In the genomic region with DNA sequence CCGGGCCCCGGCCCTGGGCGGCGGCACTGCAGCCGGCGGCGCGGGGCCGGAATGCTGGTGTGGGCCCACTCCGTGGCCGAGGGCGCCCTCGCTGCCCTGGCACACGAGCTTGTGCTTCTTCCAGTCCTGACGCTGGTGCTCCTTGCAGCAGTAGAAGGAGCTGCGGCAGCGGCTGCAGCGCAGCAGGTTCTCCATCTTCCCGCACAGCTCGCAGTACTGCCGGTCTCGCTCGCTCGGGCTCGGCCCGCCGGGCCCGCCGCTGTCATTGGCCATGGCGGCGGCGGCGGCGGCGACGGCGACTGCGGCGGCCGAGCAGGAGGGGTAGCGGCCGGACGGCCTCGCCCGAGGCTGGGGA, we compare ENCODE assay signal across 8 cellular contexts. TPM values are rescaled to one million over a fixed set of nuclear protein-coding genes. Genes with fewer than 3 reads are reported as not detected.
DNase-seq lines count a peak whose midpoint lies in the region; ATAC-seq, FAIRE-seq and TF ChIP-seq lines count a peak whose summit lies in the region.

No MANE protein-coding gene starts in this region.

- no peak overlapping the region for H3K56ac ChIP-seq in H1 (replicated peaks; ENCODE audit: insufficient read length, low read depth, low read length)

- H3K23ac ChIP-seq in H1 (ENCODE audit: insufficient read length): no peak overlapping the region

- ATAC-seq in GM19455 (IDR thresholded peaks at IDR 0.05; ENCODE audit: unreplicated experiment) (peak; percentile 48), HG03558 (IDR thresholded peaks at IDR 0.05; ENCODE audit: extremely low read depth, unreplicated experiment) (peak; percentile 10), mucosa of descending colon (peak; percentile 56)

- TF ChIP-seq RAD21 in H1 (IDR thresholded peaks at IDR 0.05 in 1 of 2, conservative IDR thresholded peaks at IDR 0.05 in 1 of 2; ENCODE audit: low read depth in 2 of 2, low read length in 2 of 2): no peak

- H3K27me3 ChIP-seq in WERI-Rb-1 (ENCODE audit: insufficient read depth, low read depth, severe bottlenecking): peaks cover 8% of the 10 kb centered on the region
- H3K27me3 ChIP-seq in H1 (replicated peaks in 1 of 4; ENCODE audit: control insufficient read depth in 3 of 4, extremely low read depth in 1 of 4, insufficient read depth in 3 of 4, low read length in 3 of 4): peaks cover 11 to 37% (median 28%) of the 10 kb centered on the region in 4 experiments
- peaks cover 9% of the 10 kb centered on the region for H3K27me3 ChIP-seq in thymus (ENCODE audit: control insufficient read depth, insufficient read depth)

- no peak overlapping the region for H2BK12ac ChIP-seq in H1 (ENCODE audit: low read depth, low read length)

- peak overlapping the region; percentile 42 for H4K8ac ChIP-seq in H1 (ENCODE audit: extremely low read depth, insufficient read depth, low read length)

- no peak overlapping the region for H2BK5ac ChIP-seq in H1 (ENCODE audit: low read depth, low read length)

- no peak overlapping the region for H3K18ac ChIP-seq in H1 (ENCODE audit: extremely low read depth, low read length)

- CTCF ChIA-PET in H1 (lab: Charles Lee; ENCODE audit: partially characterized antibody): interaction anchor here (1.5 to 3.2 kb wide), 5 partner anchors 60 to 182 kb away, joined by 3 to 7 read pairs (median 6); no protein-coding TSS in a partner anchor

- intact Hi-C loops in mucosa of descending colon (cut with DNase I, micrococcal nuclease): loop anchor here (5.0 to 10.0 kb wide), 3 partner anchors 64 to 106 kb away; partner anchors contain the start of gene TSNAX (in 2 of the 2)

- peaks cover 0 to 13% of the 10 kb centered on the region in 2 experiments; a peak in 2 of 4 replicates for H3K79me2 ChIP-seq in H1 (ENCODE audit: control insufficient read depth in 1 of 2, insufficient read depth in 2 of 2, low read length in 2 of 2)

- H2AK5ac ChIP-seq in H1 (ENCODE audit: low read depth, low read length): no peak overlapping the region

- no peak for TF ChIP-seq EP300 in H1 (IDR thresholded peaks at IDR 0.05; ENCODE audit: borderline replicate concordance in 1 of 2, low read depth in 2 of 2, low read length in 2 of 2)

- H3K23me2 ChIP-seq in H1 (ENCODE audit: low read depth, low read length): peaks cover 10% of the 10 kb centered on the region

- FAIRE-seq in H1 (lab: Jason Lieb, UNC): no peak

- H3K79me1 ChIP-seq in H1 (ENCODE audit: low read depth, low read length): no peaks in the 10 kb centered on the region

- TF ChIP-seq POLR2A in H1 (IDR thresholded peaks at IDR 0.05; ENCODE audit: control extremely low read depth in 1 of 2, low read depth in 2 of 2, low read length in 2 of 2): no peak

- H3K4me2 ChIP-seq in H1 (ENCODE audit: insufficient read depth in 1 of 2, low read depth in 2 of 2, low read length in 2 of 2): peak overlapping the region; percentile 83 to 100

- TF ChIP-seq CTCF in WERI-Rb-1 (IDR thresholded peaks at IDR 0.05; ENCODE audit: low read depth, low read length) (no peak), H1 (IDR thresholded peaks at IDR 0.05; ENCODE audit: control extremely low read depth in 1 of 3, insufficient read depth in 1 of 3, low read depth in 1 of 3, low read length in 3 of 3) (no peak), mucosa of descending colon (IDR thresholded peaks at IDR 0.05) (no peak)

- no peaks in the 10 kb centered on the region for H3K9me3 ChIP-seq in WERI-Rb-1 (ENCODE audit: severe bottlenecking)
- H3K9me3 ChIP-seq in H1 (ENCODE audit: insufficient read depth in 2 of 2, low read depth in 1 of 2, low read length in 1 of 2): no peaks in the 10 kb centered on the region
- H3K9me3 ChIP-seq in mucosa of descending colon: no peaks in the 10 kb centered on the region
- H3K9me3 ChIP-seq in thymus (ENCODE audit: control insufficient read depth): no peaks in the 10 kb centered on the region

- H3K4me3 ChIP-seq in WERI-Rb-1 (ENCODE audit: low read depth, low read length) (peak overlapping the region; percentile 58), H1 (ENCODE audit: extremely low read depth in 1 of 4, insufficient read depth in 2 of 4, low read depth in 3 of 4, low read length in 4 of 4) (peak overlapping the region; percentile 59 to 73 (median 66)), mucosa of descending colon (peak overlapping the region; percentile 83), thymus (ENCODE audit: low read length) (peak overlapping the region; percentile 83)

- no peaks in the 10 kb centered on the region for H3K36me3 ChIP-seq in WERI-Rb-1
- no peaks in the 10 kb centered on the region for H3K36me3 ChIP-seq in H1 (ENCODE audit: control insufficient read depth in 2 of 4, insufficient read depth in 4 of 4, low read length in 3 of 4)
- no peaks in the 10 kb centered on the region for H3K36me3 ChIP-seq in mucosa of descending colon (ENCODE audit: low read depth)
- no peaks in the 10 kb centered on the region for H3K36me3 ChIP-seq in thymus (ENCODE audit: control insufficient read depth, insufficient read depth)

- no peak overlapping the region for H2BK20ac ChIP-seq in H1 (ENCODE audit: low read length)

- no peak overlapping the region for H4K5ac ChIP-seq in H1 (ENCODE audit: insufficient read length, low read depth, low read length)

- H3K27ac ChIP-seq in WERI-Rb-1 (peak overlapping the region; percentile 85), H1 (ENCODE audit: low read depth, low read length) (no peak overlapping the region), thymus (ENCODE audit: low read depth) (peak overlapping the region; percentile 96)

- H3K4me1 ChIP-seq in H1 (replicated peaks in 1 of 4; ENCODE audit: control insufficient read depth in 3 of 4, insufficient read depth in 4 of 4, low read length in 3 of 4): peaks cover 0 to 12% (median 0%) of the 10 kb centered on the region in 4 experiments; a peak in 4 of 7 replicates
- peaks cover 20% of the 10 kb centered on the region for H3K4me1 ChIP-seq in mucosa of descending colon (ENCODE audit: low read depth)
- peaks cover 9% of the 10 kb centered on the region for H3K4me1 ChIP-seq in thymus (ENCODE audit: control insufficient read depth, insufficient read depth, low read length)

- no peak overlapping the region for H2BK120ac ChIP-seq in H1 (replicated peaks; ENCODE audit: low read depth, low read length)

- peaks cover 5 to 17% of the 10 kb centered on the region in 2 experiments for H4K20me1 ChIP-seq in H1 (replicated peaks in 1 of 2; ENCODE audit: control insufficient read depth in 1 of 2, insufficient read depth in 2 of 2, low read length in 2 of 2)

- no peak overlapping the region for H2AFZ ChIP-seq in H1 (ENCODE audit: low read length)

- WGBS in H1 (ENCODE audit: extremely low coverage in 1 of 2, insufficient coverage in 1 of 2, insufficient read length in 1 of 2, insufficient replicate concordance in 2 of 2, low coverage in 1 of 2, low lambda C conversion rate in 2 of 2, missing lambda C conversion rate in 1 of 2), 2 experiments: 5% methylated on average over 29 of the region's 45 CpGs; no CpG with 5 or more reads in 1 of the 2 experiments
- WGBS in thymus: under 1% methylated on average over 45 of the region's 45 CpGs

- POLR2A ChIA-PET in H1 (lab: Charles Lee; ENCODE audit: partially characterized antibody): interaction anchor here (0.9 to 2.5 kb wide), 5 partner anchors 9 to 108 kb away, joined by 3 to 10 read pairs (median 3); partner anchors contain the start of genes EXOC8 and SPRTN

- peak overlapping the region in 2 of 4 experiments; percentile 36 to 68; a peak in 1 of 7 replicates for H3K9ac ChIP-seq in H1 (replicated peaks in 1 of 4; ENCODE audit: extremely low read depth in 1 of 4, low read depth in 3 of 4, low read length in 3 of 4)

- no peak overlapping the region for H3K4ac ChIP-seq in H1 (replicated peaks; ENCODE audit: insufficient read length, low read depth, low read length)

- H4K91ac ChIP-seq in H1 (replicated peaks; ENCODE audit: insufficient read length, low read length): no peak overlapping the region

- H2BK15ac ChIP-seq in H1 (ENCODE audit: low read length): no peak overlapping the region

- no peak overlapping the region for H3K14ac ChIP-seq in H1 (ENCODE audit: insufficient read length)

- peak; percentile 67 for DNase-seq in Daoy (ENCODE audit: low read depth)
- peak; percentile 54 for DNase-seq in WERI-Rb-1
- peak in 1 of 2 experiments; percentile 71 for DNase-seq in H1 (ENCODE audit: low read depth in 1 of 2, low spot score in 2 of 2)
- peak; percentile 39 to 72 (median 71) for DNase-seq in mucosa of descending colon
- no peak for DNase-seq in retina

TF ChIP-seq in H1, 55 proteins besides CTCF, POLR2A, EP300 and RAD21 (continues in another document):
- no peak for TF ChIP-seq SP1 (IDR thresholded peaks at IDR 0.05; ENCODE audit: low read depth, low read length)
- TF ChIP-seq EGR1 (IDR thresholded peaks at IDR 0.05; ENCODE audit: borderline replicate concordance, low read depth, low read length): peak; percentile 8; the same call in 1 of the 2 replicates
- TF ChIP-seq POLR2AphosphoS5 (IDR thresholded peaks at IDR 0.05; ENCODE audit: low read depth, low read length): no peak
- TF ChIP-seq SUZ12 (IDR thresholded peaks at IDR 0.05; ENCODE audit: low read length): peak; percentile 20
- TF ChIP-seq JUND (IDR thresholded peaks at IDR 0.05; ENCODE audit: low read length): no peak
- TF ChIP-seq NRF1 (IDR thresholded peaks at IDR 0.05; ENCODE audit: low read depth, low read length): no peak
- TF ChIP-seq BRCA1 (IDR thresholded peaks at IDR 0.05; ENCODE audit: low read depth, low read length): no peak

RNA-seq across cellular contexts. Expression of gene EGLN1, which starts 0.5 kb away (rescaled TPM):
- total RNA-seq in Daoy (2014; rRNA removed; shearing (Covaris generic)): 25.2 and 37.4 TPM in 2 replicates
- total RNA-seq in H1 (2021; fragmentation: NEBNext Ultra II Directional; extraction: Animal tissue kit (Norgen Biotek cat#: 25700)): 6.1 and 6.4 TPM in 2 replicates
- 2.3 and 4.0 TPM in 2 replicates for polyA plus RNA-seq in H1 (2011; rRNA removed)
- 4.3 TPM for polyA plus RNA-seq in H1 (2011; cell fraction: cytosol; rRNA removed)
- 1.6 TPM for polyA plus RNA-seq in H1 (2011; cell fraction: nucleus; rRNA removed)
- 6.2 to 13.5 TPM (median 7.0 TPM) in 4 replicates for polyA plus RNA-seq in H1 (2012, experiment 1 of 2)
- polyA plus RNA-seq in H1 (2012, experiment 2 of 2): 2.2 TPM
- polyA plus RNA-seq in H1 (2013, experiment 1 of 2): 3.9 TPM
- polyA plus RNA-seq in H1 (2013, experiment 2 of 2): 3.6 TPM
- polyA minus RNA-seq in H1 (2011; rRNA and poly(A)+ RNA removed): 6.1 and 11.9 TPM in 2 replicates
- 7.5 TPM for polyA minus RNA-seq in H1 (2011; cell fraction: cytosol; rRNA and poly(A)+ RNA removed)
- polyA minus RNA-seq in H1 (2011; cell fraction: nucleus; rRNA and poly(A)+ RNA removed): 4.2 TPM
- total RNA-seq in mucosa of descending colon: 10 to 100 TPM; 49.3 to 61.1 (median 55.0) TPM
- polyA plus RNA-seq in thymus: 12.4 TPM
